1 cellular context compared by ENCODE assay signal in genomic region chr16:3457434-3458252, GRCh38.
TF ChIP-seq lines count a peak whose summit lies in the region.

No MANE protein-coding gene starts in this region.

TF ChIP-seq in HepG2, 621 proteins besides CTCF, POLR2A, EP300 and RAD21 (continued from another document and continues in another):
- peak; percentile 96 for TF ChIP-seq ZNF761 (CRISPR knock-in tag; conservative IDR thresholded peaks at IDR 0.05)
- TF ChIP-seq ZNF253 (CRISPR knock-in tag; IDR thresholded peaks at IDR 0.05; ENCODE audit: borderline replicate concordance) = no peak
- peak; percentile 37; the same call in 1 of the 2 replicates for TF ChIP-seq CEBPB (IDR thresholded peaks at IDR 0.05; ENCODE audit: borderline replicate concordance, low read depth, low read length)
- peak; percentile 36 for TF ChIP-seq ZBTB7B (CRISPR knock-in tag; IDR thresholded peaks at IDR 0.05)
- TF ChIP-seq PTBP1 (IDR thresholded peaks at IDR 0.05; ENCODE audit: low read depth, low read length, poor library complexity, severe bottlenecking) = peak; percentile 51
- TF ChIP-seq SOX6 (IDR thresholded peaks at IDR 0.05) = no peak
- peak; percentile 51 for TF ChIP-seq SOX6 (CRISPR knock-in tag; IDR thresholded peaks at IDR 0.05)
- peak; percentile 45 for TF ChIP-seq MED8 (CRISPR knock-in tag; IDR thresholded peaks at IDR 0.05; ENCODE audit: insufficient replicate concordance)
- TF ChIP-seq BHLHE40 (IDR thresholded peaks at IDR 0.05; ENCODE audit: low read length) = peak; percentile 4; the same call in 1 of the 2 replicates
- TF ChIP-seq BRCA1 (CRISPR knock-in tag; IDR thresholded peaks at IDR 0.05) = peak; percentile 89; the same call in 1 of the 2 replicates
- peak; percentile 92 for TF ChIP-seq NKX3-1 (CRISPR knock-in tag; IDR thresholded peaks at IDR 0.05)
- TF ChIP-seq NR1H2 (CRISPR knock-in tag; IDR thresholded peaks at IDR 0.05; ENCODE audit: borderline replicate concordance, low read depth) = no peak
- no peak for TF ChIP-seq DNMT1 (CRISPR knock-in tag; IDR thresholded peaks at IDR 0.05)
- peak; percentile 89 for TF ChIP-seq TARDBP (CRISPR knock-in tag; IDR thresholded peaks at IDR 0.05)
- TF ChIP-seq GPN1 (CRISPR knock-in tag; IDR thresholded peaks at IDR 0.05; ENCODE audit: borderline replicate concordance) = no peak
- peak; percentile 5 for TF ChIP-seq CCDC6 (CRISPR knock-in tag; IDR thresholded peaks at IDR 0.05)
- TF ChIP-seq PHB2 (IDR thresholded peaks at IDR 0.05; ENCODE audit: partially characterized antibody) = no peak
- TF ChIP-seq KMT2A (CRISPR knock-in tag; IDR thresholded peaks at IDR 0.05) = peak; percentile 77
- no peak for TF ChIP-seq MAFK (conservative IDR thresholded peaks at IDR 0.05 in 1 of 2, IDR thresholded peaks at IDR 0.05 in 1 of 2; ENCODE audit: low read length in 2 of 2)
- TF ChIP-seq MATR3 (CRISPR knock-in tag; IDR thresholded peaks at IDR 0.05) = no peak
- 0 out of 2 replicates have a peak, but pooled peaks have one; percentile 18 for TF ChIP-seq ZMYM3 (CRISPR knock-in tag; IDR thresholded peaks at IDR 0.05)
- TF ChIP-seq ZBTB8A (CRISPR knock-in tag; IDR thresholded peaks at IDR 0.05; ENCODE audit: borderline replicate concordance, low read depth) = no peak
- no peak for TF ChIP-seq SMAD9 (CRISPR knock-in tag; IDR thresholded peaks at IDR 0.05)
- 0 out of 2 replicates have a peak, but pooled peaks have one; percentile 54 for TF ChIP-seq MTF1 (CRISPR knock-in tag; IDR thresholded peaks at IDR 0.05)
- TF ChIP-seq ZNF580 (CRISPR knock-in tag; IDR thresholded peaks at IDR 0.05; ENCODE audit: borderline replicate concordance, low read depth) = peak; percentile 96; the same call in 1 of the 2 replicates
- no peak for TF ChIP-seq TIGD3 (CRISPR knock-in tag; IDR thresholded peaks at IDR 0.05; ENCODE audit: borderline replicate concordance)
- TF ChIP-seq ZNF75D (CRISPR knock-in tag; IDR thresholded peaks at IDR 0.05; ENCODE audit: borderline replicate concordance) = no peak
- TF ChIP-seq ZNF205 (CRISPR knock-in tag; IDR thresholded peaks at IDR 0.05) = peak; percentile 76; the same call in 1 of the 2 replicates
- no peak for TF ChIP-seq SP5 (CRISPR knock-in tag; IDR thresholded peaks at IDR 0.05; ENCODE audit: borderline replicate concordance, low read depth)
- no peak for TF ChIP-seq PCBP2 (optimal IDR thresholded peaks at IDR 0.05; ENCODE audit: low read depth, low read length, poor library complexity, severe bottlenecking)
- TF ChIP-seq, protein P1, sequence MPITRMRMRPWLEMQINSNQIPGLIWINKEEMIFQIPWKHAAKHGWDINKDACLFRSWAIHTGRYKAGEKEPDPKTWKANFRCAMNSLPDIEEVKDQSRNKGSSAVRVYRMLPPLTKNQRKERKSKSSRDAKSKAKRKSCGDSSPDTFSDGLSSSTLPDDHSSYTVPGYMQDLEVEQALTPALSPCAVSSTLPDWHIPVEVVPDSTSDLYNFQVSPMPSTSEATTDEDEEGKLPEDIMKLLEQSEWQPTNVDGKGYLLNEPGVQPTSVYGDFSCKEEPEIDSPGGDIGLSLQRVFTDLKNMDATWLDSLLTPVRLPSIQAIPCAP (CRISPR knock-in tag; IDR thresholded peaks at IDR 0.05; ENCODE audit: low read depth) = no peak
- no peak for TF ChIP-seq RFX3 (CRISPR knock-in tag; IDR thresholded peaks at IDR 0.05)
- no peak for TF ChIP-seq TCF7 (IDR thresholded peaks at IDR 0.05; ENCODE audit: low read depth)
- no peak for TF ChIP-seq NFRKB (IDR thresholded peaks at IDR 0.05)
- TF ChIP-seq FOXO4 (CRISPR knock-in tag; conservative IDR thresholded peaks at IDR 0.05) = 0 out of 2 replicates have a peak, but pooled peaks have one; percentile 83
- TF ChIP-seq PHF21A (CRISPR knock-in tag; IDR thresholded peaks at IDR 0.05) = no peak
- TF ChIP-seq PBX3 (CRISPR knock-in tag; IDR thresholded peaks at IDR 0.05; ENCODE audit: borderline replicate concordance) = no peak
- TF ChIP-seq PLSCR1 (CRISPR knock-in tag; IDR thresholded peaks at IDR 0.05; ENCODE audit: borderline replicate concordance) = no peak
- TF ChIP-seq ZGPAT (CRISPR knock-in tag; IDR thresholded peaks at IDR 0.05) = peak; percentile 93
- peak; percentile 49; the same call in 1 of the 2 replicates for TF ChIP-seq ZZZ3 (CRISPR knock-in tag; IDR thresholded peaks at IDR 0.05; ENCODE audit: borderline replicate concordance)
- peak; percentile 22; the same call in 1 of the 2 replicates for TF ChIP-seq MIER3 (CRISPR knock-in tag; IDR thresholded peaks at IDR 0.05; ENCODE audit: borderline replicate concordance)
- no peak for TF ChIP-seq CCAR2 (optimal IDR thresholded peaks at IDR 0.05; ENCODE audit: low read depth, low read length)
- TF ChIP-seq CENPBD1 (CRISPR knock-in tag; IDR thresholded peaks at IDR 0.05; ENCODE audit: borderline replicate concordance, low read depth) = no peak
- TF ChIP-seq ZNF230 (CRISPR knock-in tag; IDR thresholded peaks at IDR 0.05) = 0 out of 2 replicates have a peak, but pooled peaks have one; percentile 50
- TF ChIP-seq ZNF777 (CRISPR knock-in tag; IDR thresholded peaks at IDR 0.05) = peak; percentile 65; the same call in 1 of the 2 replicates
- TF ChIP-seq EED (CRISPR knock-in tag; IDR thresholded peaks at IDR 0.05) = no peak
- TF ChIP-seq AHDC1 (CRISPR knock-in tag; IDR thresholded peaks at IDR 0.05; ENCODE audit: borderline replicate concordance) = 0 out of 2 replicates have a peak, but pooled peaks have one; percentile 27
- TF ChIP-seq ZFY (CRISPR knock-in tag; IDR thresholded peaks at IDR 0.05) = peak; percentile 99
- peak; percentile 46; the same call in 1 of the 2 replicates for TF ChIP-seq BCL3 (CRISPR knock-in tag; IDR thresholded peaks at IDR 0.05)
- peak; percentile 90; the same call in 1 of the 2 replicates for TF ChIP-seq KDM4B (CRISPR knock-in tag; IDR thresholded peaks at IDR 0.05)
- TF ChIP-seq PLRG1 (conservative IDR thresholded peaks at IDR 0.05) = no peak
- no peak for TF ChIP-seq FIP1L1 (IDR thresholded peaks at IDR 0.05; ENCODE audit: borderline replicate concordance, insufficient read depth, low read depth, low read length)
- no peak; the same call in 1 of the 2 replicates for TF ChIP-seq ZNF430 (CRISPR knock-in tag; IDR thresholded peaks at IDR 0.05)
- TF ChIP-seq GZF1 (CRISPR knock-in tag; IDR thresholded peaks at IDR 0.05) = no peak
- 0 out of 2 replicates have a peak, but pooled peaks have one; percentile 70 for TF ChIP-seq HOXA9 (CRISPR knock-in tag; IDR thresholded peaks at IDR 0.05; ENCODE audit: borderline replicate concordance)
- TF ChIP-seq U2AF1 (optimal IDR thresholded peaks at IDR 0.05; ENCODE audit: low read depth, low read length) = peak; percentile 36
